8 cellular contexts compared by ENCODE assay signal in the genomic region with DNA sequence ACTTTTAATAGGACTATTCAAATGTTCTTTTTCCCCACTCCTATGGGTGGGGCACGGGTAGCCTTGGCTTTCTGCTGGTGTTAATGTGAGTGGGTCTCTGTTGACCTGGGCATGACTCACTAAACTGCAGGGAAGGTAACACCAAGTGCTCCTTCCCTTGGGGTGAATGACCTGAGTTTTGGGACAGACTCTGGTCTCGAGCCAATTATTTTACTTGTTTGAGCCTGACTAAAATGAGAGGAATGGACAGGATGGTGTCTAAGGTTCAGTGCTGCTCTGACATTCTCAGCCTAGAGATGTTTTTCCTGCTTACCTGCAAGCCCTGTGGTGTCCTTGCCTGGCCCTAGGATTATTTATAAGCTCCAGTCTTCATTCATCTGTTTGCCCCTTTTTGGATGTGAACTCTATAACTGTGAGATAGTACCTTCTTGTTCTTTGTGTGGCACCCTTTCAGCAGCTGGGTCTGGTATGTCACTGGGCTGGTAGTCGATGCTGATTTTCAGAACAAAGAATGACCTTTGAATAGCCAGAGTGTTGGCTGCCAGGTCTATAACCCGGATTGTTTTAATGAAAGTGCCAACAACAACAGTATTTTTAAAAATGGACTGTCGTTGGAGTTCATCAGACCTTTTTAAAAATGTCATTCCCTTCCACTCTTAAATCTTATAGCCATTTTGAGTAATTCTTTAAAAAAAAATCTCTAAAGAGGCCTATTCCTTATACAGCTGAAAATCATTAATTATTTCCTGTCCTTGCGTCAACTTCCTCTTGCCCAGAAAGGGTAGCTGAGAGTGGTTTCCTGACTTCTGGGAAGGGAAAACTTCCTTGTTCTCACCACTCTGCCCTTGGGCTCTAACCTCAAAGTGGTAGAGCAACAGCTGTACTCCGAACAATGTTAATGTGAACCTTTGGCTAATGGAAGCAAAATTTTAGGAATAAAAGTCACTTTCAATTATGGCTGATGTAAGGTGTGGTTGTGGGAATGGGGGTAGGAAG. TPM values are rescaled to one million over a fixed set of nuclear protein-coding genes. Genes with fewer than 3 reads are reported as not detected.
DNase-seq lines count a peak whose midpoint lies in the region; TF ChIP-seq lines count a peak whose summit lies in the region.
"Not testable (repeated sequence)": the region's sequence is repeated elsewhere in the genome, so short reads cannot be mapped to it uniquely, and the experiment has no call there.

No MANE protein-coding gene starts in this region.

- H3K4me1 ChIP-seq in ascending aorta (peaks cover 0 to 22% of the 10 kb centered on the region in 2 donors), thyroid gland (peaks cover 17 to 29% of the 10 kb centered on the region in 2 donors)
- not testable (repeated sequence) for H3K4me1 ChIP-seq in osteoblast (ENCODE audit: insufficient read depth, low read length)

- H3K4me1 Mint-ChIP-seq in T-helper 2 cell treated with Interferon-gamma antibody and Interleukin-4, amounts not matched to agents 5 μg/mL and 100 μg/mL, for 36 hours (ENCODE audit: low read depth), result peaks cover 38% of the 10 kb centered on the region

- H3K27ac ChIP-seq in ascending aorta (peak overlapping the region; percentile 84 to 85), thyroid gland (peak overlapping the region; percentile 19 to 76 (median 73))
- not testable (repeated sequence) for H3K27ac ChIP-seq in osteoblast (ENCODE audit: low read depth, low read length)

- peak overlapping the region in 1 of 2 donors; percentile 23 for H3K4me3 ChIP-seq in ascending aorta
- H3K4me3 ChIP-seq in osteoblast (ENCODE audit: insufficient read depth, low read length); thyroid gland (replicated peaks in 1 of 3): not testable (repeated sequence)

- H4K20me1 ChIP-seq in osteoblast (ENCODE audit: insufficient read depth, low read length), result not testable (repeated sequence)

- not testable (repeated sequence) for H3K36me3 ChIP-seq in ascending aorta; osteoblast (ENCODE audit: insufficient read depth, low read length); thyroid gland

- peak overlapping the region; percentile 66 for H3K4me3 Mint-ChIP-seq in T-helper 2 cell treated with Interferon-gamma antibody and Interleukin-4, amounts not matched to agents 5 μg/mL and 100 μg/mL, for 36 hours

- H3K9me3 ChIP-seq in ascending aorta; osteoblast (ENCODE audit: low read depth, low read length); thyroid gland: not testable (repeated sequence)

- not testable (repeated sequence) for H3K79me2 ChIP-seq in osteoblast (ENCODE audit: insufficient read depth, low read length)

- H2AFZ ChIP-seq in osteoblast (ENCODE audit: low read length), result not testable (repeated sequence)

- not testable (repeated sequence) for H3K27me3 Mint-ChIP-seq in T-helper 2 cell treated with Interferon-gamma antibody and Interleukin-4, amounts not matched to agents 5 μg/mL and 100 μg/mL, for 36 hours (ENCODE audit: low read depth)

- TF ChIP-seq POLR2A in thyroid gland (IDR thresholded peaks at IDR 0.05), result not testable (repeated sequence)

- peaks cover 50% of the 10 kb centered on the region for H3K36me3 Mint-ChIP-seq in T-helper 2 cell treated with Interferon-gamma antibody and Interleukin-4, amounts not matched to agents 5 μg/mL and 100 μg/mL, for 36 hours (ENCODE audit: low read depth)

- intact Hi-C loops in ascending aorta (cut with DNase I), result loop anchor here (5.0 kb wide), 1 partner anchor 110 kb away; a partner anchor contains a TSS
- intact Hi-C loops in thyroid gland (cut with DNase I), result not testable (repeated sequence)

- peak overlapping the region; percentile 39 for H3K27ac Mint-ChIP-seq in T-helper 2 cell treated with Interferon-gamma antibody and Interleukin-4, amounts not matched to agents 5 μg/mL and 100 μg/mL, for 36 hours

- H3K27me3 ChIP-seq in ascending aorta; osteoblast (ENCODE audit: insufficient read depth, low read length); thyroid gland: not testable (repeated sequence)

- H3K4me2 ChIP-seq in osteoblast (ENCODE audit: insufficient read depth, low read length), result not testable (repeated sequence)

- DNase-seq in DMS153 (lab: John Stamatoyannopoulos, UW), result peak; percentile 72
- DNase-seq in M059J (ENCODE audit: low read depth), result peak; percentile 79
- not testable (repeated sequence) for DNase-seq in T-helper 2 cell treated with Interferon-gamma antibody and Interleukin-4, amounts not matched to agents 5 μg/mL and 100 μg/mL, for 36 hours (ENCODE audit: low spot score); ascending aorta (ENCODE audit: low spot score in 2 of 2)
- DNase-seq in fibroblast of gingiva (ENCODE audit: low read depth), result peak; percentile 66
- peak; percentile 10 for DNase-seq in left kidney (ENCODE audit: low read depth, low spot score)
- DNase-seq in osteoblast (ENCODE audit: insufficient read length, low spot score, missing footprints), result peak; percentile 26
- peak; percentile 27 to 28 for DNase-seq in thyroid gland

- 36 to 52% methylated on average over 7 of the region's 7 CpGs for WGBS in thyroid gland, 2 donors

- TF ChIP-seq CTCF in ascending aorta (IDR thresholded peaks at IDR 0.05); osteoblast (IDR thresholded peaks at IDR 0.05; ENCODE audit: extremely low read depth, low read depth, low read length); thyroid gland (IDR thresholded peaks at IDR 0.05): not testable (repeated sequence)

- not testable (repeated sequence) for H3K9me3 Mint-ChIP-seq in T-helper 2 cell treated with Interferon-gamma antibody and Interleukin-4, amounts not matched to agents 5 μg/mL and 100 μg/mL, for 36 hours

RNA-seq across cellular contexts. Expression of a gene that starts 14.9 kb away (rescaled TPM):
- 19.3 and 26.5 TPM in 2 replicates for total RNA-seq in M059J (2014; rRNA removed; shearing (Covaris generic))
- total RNA-seq in ascending aorta (0.96 TPM), osteoblast (11.8 and 13.4 TPM in 2 replicates), thyroid gland (10 to 100 TPM; 30.9 to 45.2 (median 35.8) TPM)
